8 cellular contexts compared by ENCODE assay signal in genomic region chr20:53584550-53584913, GRCh38. TPM values are rescaled to one million over a fixed set of nuclear protein-coding genes. Genes with fewer than 3 reads are reported as not detected.
DNase-seq lines count a peak whose midpoint lies in the region; ATAC-seq and TF ChIP-seq lines count a peak whose summit lies in the region.
"Not testable (repeated sequence)": the region's sequence is repeated elsewhere in the genome, so short reads cannot be mapped to it uniquely, and the experiment has no call there.

No MANE protein-coding gene starts in this region.

- H3K4me2 ChIP-seq in MM.1S (ENCODE audit: low read depth, low read length), result peak overlapping the region; percentile 84; the same call in 1 of the 2 replicates

- CTCF ChIA-PET in CD8-positive, alpha-beta T cell (lab: Charles Lee), result not testable (repeated sequence)

- peaks cover 34% of the 10 kb centered on the region for H3K36me3 Mint-ChIP-seq in CD8-positive, alpha-beta T cell
- not testable (repeated sequence) for H3K36me3 Mint-ChIP-seq in T-helper 17 cell (ENCODE audit: low read depth)
- peaks cover 34% of the 10 kb centered on the region for H3K36me3 Mint-ChIP-seq in activated T-helper 1 cell treated with anti-CD3 and anti-CD28 coated beads, Interleukin-12 subunit alpha, Interleukin-12 subunit beta, Interleukin-2, Interleukin-4 antibody, amounts not matched to agents 30 ng/mL and 10 ng/mL and 1 ng/mL, durations not matched to agents 14 hours and 24 hours and 36 hours (ENCODE audit: low read depth)
- H3K36me3 Mint-ChIP-seq in central memory CD8-positive, alpha-beta T cell (ENCODE audit: insufficient read depth), result peaks cover 34% of the 10 kb centered on the region

- ATAC-seq in CD8-positive, alpha-beta T cell; T-helper 17 cell; central memory CD8-positive, alpha-beta T cell (replicated peaks; ENCODE audit: extremely low read depth, poor library complexity, severe bottlenecking): not testable (repeated sequence)

- peaks cover 59% of the 10 kb centered on the region for H3K4me1 ChIP-seq in CD8-positive, alpha-beta T cell (ENCODE audit: insufficient read depth, low read length)
- H3K4me1 ChIP-seq in MM.1S (ENCODE audit: low read length), result not testable (repeated sequence)
- peaks cover 97% of the 10 kb centered on the region for H3K4me1 ChIP-seq in left ventricle myocardium inferior
- H3K4me1 ChIP-seq in neutrophil (ENCODE audit: control insufficient read depth in 1 of 2, insufficient read depth in 1 of 2, low read depth in 1 of 2, low read length in 1 of 2), result peaks cover 86 to 94% of the 10 kb centered on the region in 2 experiments
- peaks cover 38 to 94% (median 64%) of the 10 kb centered on the region in 4 donors for H3K4me1 ChIP-seq in transverse colon

- not testable (repeated sequence) for H3K27ac ChIP-seq in CD8-positive, alpha-beta T cell (ENCODE audit: low read depth, low read length)
- H3K27ac ChIP-seq in MM.1S (ENCODE audit: low read length) (peak overlapping the region; percentile 92; the same call in 1 of the 2 replicates), left ventricle myocardium inferior (replicated peaks) (peak overlapping the region; percentile 66), neutrophil (peak overlapping the region; percentile 88), transverse colon (peak overlapping the region; percentile 81 to 91 (median 86))

- peaks cover 49% of the 10 kb centered on the region for H3F3A ChIP-seq in MM.1S (ENCODE audit: insufficient read depth, low read length)

- peak overlapping the region; percentile 85; the same call in 1 of the 2 replicates for H3K9ac ChIP-seq in MM.1S (ENCODE audit: low read length)

- POLR2A ChIA-PET in CD8-positive, alpha-beta T cell (lab: Charles Lee), result interaction anchor here (0.6 kb wide), 1 partner anchor 478 kb away, joined by 4 read pairs; no protein-coding TSS in a partner anchor

- not testable (repeated sequence) for H3K27me3 Mint-ChIP-seq in CD8-positive, alpha-beta T cell (ENCODE audit: low read depth); T-helper 17 cell; activated T-helper 1 cell treated with anti-CD3 and anti-CD28 coated beads, Interleukin-12 subunit alpha, Interleukin-12 subunit beta, Interleukin-2, Interleukin-4 antibody, amounts not matched to agents 30 ng/mL and 10 ng/mL and 1 ng/mL, durations not matched to agents 14 hours and 24 hours and 36 hours (ENCODE audit: insufficient read depth); central memory CD8-positive, alpha-beta T cell

- peak overlapping the region; percentile 94 for H3K27ac Mint-ChIP-seq in CD8-positive, alpha-beta T cell
- peak overlapping the region; percentile 99 for H3K27ac Mint-ChIP-seq in T-helper 17 cell
- peak overlapping the region; percentile 65 for H3K27ac Mint-ChIP-seq in activated T-helper 1 cell treated with anti-CD3 and anti-CD28 coated beads, Interleukin-12 subunit alpha, Interleukin-12 subunit beta, Interleukin-2, Interleukin-4 antibody, amounts not matched to agents 30 ng/mL and 10 ng/mL and 1 ng/mL, durations not matched to agents 14 hours and 24 hours and 36 hours
- H3K27ac Mint-ChIP-seq in central memory CD8-positive, alpha-beta T cell (ENCODE audit: low read depth), result peak overlapping the region; percentile 91

- intact Hi-C loops in CD8-positive, alpha-beta T cell (cut with DNase I, micrococcal nuclease), result loop anchor here (5.0 kb wide), 1 partner anchor 73 kb away; no protein-coding TSS in a partner anchor
- intact Hi-C loops in activated T-helper 1 cell treated with anti-CD3 and anti-CD28 coated beads, Interleukin-12 subunit alpha, Interleukin-12 subunit beta, Interleukin-2, Interleukin-4 antibody, amounts not matched to agents 30 ng/mL and 10 ng/mL and 1 ng/mL, durations not matched to agents 14 hours and 24 hours and 36 hours (cut with micrococcal nuclease); left ventricle myocardium inferior (cut with micrococcal nuclease); transverse colon (cut with DNase I; ENCODE audit: low total_unique reads): not testable (repeated sequence)

- peaks cover 81% of the 10 kb centered on the region for H3K4me1 Mint-ChIP-seq in CD8-positive, alpha-beta T cell (ENCODE audit: low read depth)
- H3K4me1 Mint-ChIP-seq in T-helper 17 cell, result peaks cover 50% of the 10 kb centered on the region
- H3K4me1 Mint-ChIP-seq in activated T-helper 1 cell treated with anti-CD3 and anti-CD28 coated beads, Interleukin-12 subunit alpha, Interleukin-12 subunit beta, Interleukin-2, Interleukin-4 antibody, amounts not matched to agents 30 ng/mL and 10 ng/mL and 1 ng/mL, durations not matched to agents 14 hours and 24 hours and 36 hours (ENCODE audit: low read depth), result peaks cover 81% of the 10 kb centered on the region
- peaks cover 57% of the 10 kb centered on the region for H3K4me1 Mint-ChIP-seq in central memory CD8-positive, alpha-beta T cell

- in situ Hi-C loops in transverse colon (cut with MboI; ENCODE audit: low pct_ligation_motif_present in 1 of 4, low pct_unique_long_range_greater_than_20kb in 1 of 4, low sequenced_read_pairs in 3 of 4), result loop anchor here in 1 of 4 donors (25.0 kb wide), 2 partner anchors 253 to 328 kb away; no protein-coding TSS in a partner anchor

- TF ChIP-seq POLR2A in transverse colon (IDR thresholded peaks at IDR 0.05), result not testable (repeated sequence)

- 46 to 55% methylated on average over 3 of the region's 3 CpGs for WGBS in transverse colon (ENCODE audit: low coverage in 1 of 2), 2 donors

- TF ChIP-seq CTCF in CD8-positive, alpha-beta T cell (IDR thresholded peaks at IDR 0.05); MM.1S (IDR thresholded peaks at IDR 0.05; ENCODE audit: low read length); left ventricle myocardium inferior (IDR thresholded peaks at IDR 0.05; ENCODE audit: borderline replicate concordance); neutrophil (IDR thresholded peaks at IDR 0.05); transverse colon (IDR thresholded peaks at IDR 0.05): not testable (repeated sequence)

- H3K4me3 Mint-ChIP-seq in CD8-positive, alpha-beta T cell, result peak overlapping the region; percentile 57
- peak overlapping the region; percentile 56 for H3K4me3 Mint-ChIP-seq in T-helper 17 cell
- H3K4me3 Mint-ChIP-seq in activated T-helper 1 cell treated with anti-CD3 and anti-CD28 coated beads, Interleukin-12 subunit alpha, Interleukin-12 subunit beta, Interleukin-2, Interleukin-4 antibody, amounts not matched to agents 30 ng/mL and 10 ng/mL and 1 ng/mL, durations not matched to agents 14 hours and 24 hours and 36 hours, result peak overlapping the region; percentile 77
- H3K4me3 Mint-ChIP-seq in central memory CD8-positive, alpha-beta T cell, result peak overlapping the region; percentile 80

- peaks cover 11% of the 10 kb centered on the region for H3K36me3 ChIP-seq in CD8-positive, alpha-beta T cell (ENCODE audit: insufficient read depth, low read length)
- H3K36me3 ChIP-seq in MM.1S (replicated peaks; ENCODE audit: insufficient read depth, low read length), result peaks cover 27% of the 10 kb centered on the region
- H3K36me3 ChIP-seq in left ventricle myocardium inferior, result peaks cover 20% of the 10 kb centered on the region
- H3K36me3 ChIP-seq in neutrophil, result peaks cover 35% of the 10 kb centered on the region
- peaks cover 0 to 18% (median 9%) of the 10 kb centered on the region in 4 donors for H3K36me3 ChIP-seq in transverse colon

- not testable (repeated sequence) for H3K9me2 ChIP-seq in MM.1S (replicated peaks; ENCODE audit: insufficient read depth, low read length)

- not testable (repeated sequence) for H4K20me1 ChIP-seq in MM.1S (ENCODE audit: insufficient read depth, low read length)

- not testable (repeated sequence) for H3K9me3 Mint-ChIP-seq in CD8-positive, alpha-beta T cell; activated T-helper 1 cell treated with anti-CD3 and anti-CD28 coated beads, Interleukin-12 subunit alpha, Interleukin-12 subunit beta, Interleukin-2, Interleukin-4 antibody, amounts not matched to agents 30 ng/mL and 10 ng/mL and 1 ng/mL, durations not matched to agents 14 hours and 24 hours and 36 hours; central memory CD8-positive, alpha-beta T cell

- H3K27me3 ChIP-seq in CD8-positive, alpha-beta T cell (ENCODE audit: insufficient read depth, low read length); MM.1S (replicated peaks; ENCODE audit: insufficient read depth, low read length); left ventricle myocardium inferior (ENCODE audit: low read depth); neutrophil; transverse colon: not testable (repeated sequence)

- H2AFZ ChIP-seq in MM.1S (ENCODE audit: low read length), result not testable (repeated sequence)

- H3K9me3 ChIP-seq in CD8-positive, alpha-beta T cell (ENCODE audit: low read length); MM.1S (replicated peaks; ENCODE audit: insufficient read depth, low read length); T-helper 17 cell (ENCODE audit: control insufficient read depth, low read length, poor library complexity, severe bottlenecking); left ventricle myocardium inferior (replicated peaks); neutrophil; transverse colon: not testable (repeated sequence)

- DNase-seq in CD8-positive, alpha-beta T cell; MM.1S; T-helper 17 cell; activated T-helper 1 cell treated with anti-CD3 and anti-CD28 coated beads, Interleukin-12 subunit alpha, Interleukin-12 subunit beta, Interleukin-2, Interleukin-4 antibody, amounts not matched to agents 30 ng/mL and 10 ng/mL and 1 ng/mL, durations not matched to agents 14 hours and 24 hours and 36 hours (ENCODE audit: low spot score); central memory CD8-positive, alpha-beta T cell (ENCODE audit: low spot score in 2 of 2); left ventricle myocardium inferior; transverse colon: not testable (repeated sequence)

- not testable (repeated sequence) for H3K4me3 ChIP-seq in CD8-positive, alpha-beta T cell (ENCODE audit: low read depth, low read length); MM.1S (ENCODE audit: low read length); left ventricle myocardium inferior; neutrophil (ENCODE audit: low read depth in 1 of 2, low read length in 1 of 2); transverse colon

- not testable (repeated sequence) for TF ChIP-seq EP300 in transverse colon (IDR thresholded peaks at IDR 0.05; ENCODE audit: low read depth)

- peaks cover 99% of the 10 kb centered on the region for H3K79me2 ChIP-seq in MM.1S (ENCODE audit: low read length)

RNA-seq across cellular contexts. Expression of gene ZNF217, which starts 9.1 kb away (rescaled TPM):
- 10 to 100 TPM; 71.8 to 79.9 TPM for total RNA-seq in CD8-positive, alpha-beta T cell
- total RNA-seq in T-helper 17 cell (10 to 100 TPM; 70.4 to 72.8 TPM), left ventricle myocardium inferior (5.4 TPM), transverse colon (10 to 100 TPM; 28.9 to 82.6 (median 46.0) TPM)
- 57.5 and 64.5 TPM in 2 replicates for total RNA-seq in activated T-helper 1 cell treated with anti-CD3 and anti-CD28 coated beads, Interleukin-12 subunit alpha, Interleukin-12 subunit beta, Interleukin-2, Interleukin-4 antibody, amounts not matched to agents 30 ng/mL and 10 ng/mL and 1 ng/mL, durations not matched to agents 14 hours and 24 hours and 36 hours
